In genomic region chr1:203186446-203187305, GRCh38 we compare ENCODE assay signal across 11 cellular contexts. TPM values are rescaled to one million over a fixed set of nuclear protein-coding genes. Genes with fewer than 3 reads are reported as not detected.
DNase-seq lines count a peak whose midpoint lies in the region; ATAC-seq and TF ChIP-seq lines count a peak whose summit lies in the region.
"Had no signal": no experiment of that assay in that cellular context is flagged by ENCODE, and none has a peak within 500 bp of the region (broad histone marks: within the 10 kb centered on the region; RNA-seq: fewer than 3 reads in every experiment).

Gene CHI3L1, minus strand, starts transcription at chr1:203186704. Its CDS starts 81 bp downstream, at chr1:203186623.

- H3K9ac ChIP-seq in NT2/D1 (ENCODE audit: insufficient read length, low read depth) (peak within 1 kb of the TSS; percentile 14), neural progenitor cell (no peak within 1 kb of the TSS)

- H3K9me3 ChIP-seq in NT2/D1 (ENCODE audit: insufficient read depth, low read length) = no peaks in the 10 kb centered on the region
- no peaks in the 10 kb centered on the region for H3K9me3 ChIP-seq in neural progenitor cell (ENCODE audit: low read depth)

- no peaks in the 10 kb centered on the region for H4K20me1 ChIP-seq in neural progenitor cell (ENCODE audit: low read depth)

- intact Hi-C loops in Calu3 (cut with micrococcal nuclease; ENCODE audit: unreplicated experiment) = no loop called here

- H3K79me2 ChIP-seq in neural progenitor cell (ENCODE audit: low read depth) = no peaks in the 10 kb centered on the region

- peak within 1 kb of the TSS; percentile 50 for H3K4me3 Mint-ChIP-seq in neural progenitor cell
- H3K4me3 Mint-ChIP-seq in Calu3 (ENCODE audit: low read depth, unreplicated experiment) = no peak within 1 kb of the TSS

- DNase-seq in Ammon's horn (ENCODE audit: low spot score) (peak; percentile 69), NT2/D1 (ENCODE audit: low read depth, low spot score) (no peak), neural progenitor cell (ENCODE audit: low spot score) (no peak), Calu3 (no peak)
- no peak for DNase-seq in stimulated activated CD4-positive, alpha-beta T cell treated with anti-CD3 and anti-CD28 coated beads, Interleukin-4, amount 100 ng/mL, for 4 hours
- DNase-seq: NCI-H510A had no signal

- CTCF ChIA-PET in Calu3 (lab: Charles Lee) = interaction anchor here (1.0 to 1.7 kb wide), 2 partner anchors 8 to 59 kb away, joined by 3 to 5 read pairs; partner anchors contain the start of gene ADORA1

- peak; percentile 88 for ATAC-seq in esophagus mucosa
- no peak for ATAC-seq in GM18502 (IDR thresholded peaks at IDR 0.05; ENCODE audit: poor library complexity, unreplicated experiment)
- ATAC-seq in GM18858 (IDR thresholded peaks at IDR 0.05; ENCODE audit: unreplicated experiment) = no peak

- H3K4me2 ChIP-seq in neural progenitor cell = peak within 1 kb of the TSS; percentile 51

- H3K27ac ChIP-seq in neural progenitor cell = peak within 1 kb of the TSS; percentile 25
- H3K27ac ChIP-seq: C4-2B, coronary artery had no signal

- H3K4me1 ChIP-seq in NT2/D1 (ENCODE audit: insufficient read depth, insufficient read length) = peaks cover 19% of the 10 kb centered on the region
- peaks cover 37% of the 10 kb centered on the region for H3K4me1 ChIP-seq in neural progenitor cell

- BruUV-seq in Calu3 (replicated peaks; lab: Mats Ljungman, UMichigan) = no TSS peak

- H3K27ac Mint-ChIP-seq in neural progenitor cell (peak within 1 kb of the TSS; percentile 94), Calu3 (ENCODE audit: unreplicated experiment) (no peak within 1 kb of the TSS)

- peaks cover 19% of the 10 kb centered on the region for H3F3A ChIP-seq in neural progenitor cell (ENCODE audit: low read depth)

- peak within 1 kb of the TSS; percentile 83 for H2AFZ ChIP-seq in neural progenitor cell (replicated peaks)

- H3K4me3 ChIP-seq in NT2/D1 (ENCODE audit: insufficient read length, low read depth) (no peak within 1 kb of the TSS), neural progenitor cell (no peak within 1 kb of the TSS)
- H3K4me3 ChIP-seq: coronary artery had no signal

- H3K4me1 Mint-ChIP-seq in neural progenitor cell = peaks cover 49% of the 10 kb centered on the region
- H3K4me1 Mint-ChIP-seq in Calu3 (ENCODE audit: low read depth, unreplicated experiment) = no peaks in the 10 kb centered on the region

- H3K36me3 ChIP-seq in NT2/D1 (ENCODE audit: insufficient read depth, insufficient read length, low read length) (no peaks in the 10 kb centered on the region), neural progenitor cell (no peaks in the 10 kb centered on the region)

- H3K36me3 Mint-ChIP-seq in neural progenitor cell (peaks cover 2% of the 10 kb centered on the region), Calu3 (ENCODE audit: insufficient read depth, unreplicated experiment) (no peaks in the 10 kb centered on the region)

- no peaks in the 10 kb centered on the region for H3K9me3 Mint-ChIP-seq in neural progenitor cell
- H3K9me3 Mint-ChIP-seq in Calu3 (ENCODE audit: low read depth, unreplicated experiment) = no peaks in the 10 kb centered on the region

- TF ChIP-seq CTCF in neural progenitor cell (IDR thresholded peaks at IDR 0.05) (no peak), Calu3 (IDR thresholded peaks at IDR 0.05; ENCODE audit: unreplicated experiment) (no peak)

- H3K27me3 ChIP-seq in NT2/D1 (ENCODE audit: insufficient read depth, insufficient read length) = no peaks in the 10 kb centered on the region
- H3K27me3 ChIP-seq in neural progenitor cell = no peaks in the 10 kb centered on the region

- H3K27me3 Mint-ChIP-seq in neural progenitor cell (ENCODE audit: insufficient read depth, low read depth) = peaks cover 7% of the 10 kb centered on the region
- H3K27me3 Mint-ChIP-seq in Calu3 (ENCODE audit: unreplicated experiment) = peaks cover 92% of the 10 kb centered on the region

RNA-seq across cellular contexts. Expression of gene CHI3L1, which starts in this region (rescaled TPM):
- total RNA-seq in esophagus mucosa (20.5 TPM), neural progenitor cell (ENCODE audit: low replicate concordance) (0.95 and 1.7 TPM in 2 replicates), Calu3 (2022) (not detected in 2 replicates)
